ENCODE assay signal across 1 cellular context in the genomic region with DNA sequence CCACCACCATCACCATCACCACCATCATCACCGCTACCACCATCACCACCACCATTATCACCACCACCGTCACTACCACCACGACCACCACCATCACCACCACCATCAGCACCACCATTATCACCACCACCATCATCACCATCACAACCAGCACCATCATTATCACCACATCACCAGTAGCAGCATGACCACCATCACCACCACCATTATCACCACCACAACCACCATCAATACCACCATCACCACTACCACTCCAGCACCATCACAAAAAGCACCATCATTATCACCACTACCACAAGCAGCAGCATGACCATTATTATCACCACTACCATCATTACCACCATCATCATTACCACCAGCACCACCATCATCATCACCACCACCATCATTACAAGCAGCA.
TF ChIP-seq lines count a peak whose summit lies in the region.

No MANE protein-coding gene starts in this region.

TF ChIP-seq in HEK293, 187 proteins besides CTCF, POLR2A, EP300 and RAD21 (continued from another document and continues in another):
- TF ChIP-seq, protein P1, sequence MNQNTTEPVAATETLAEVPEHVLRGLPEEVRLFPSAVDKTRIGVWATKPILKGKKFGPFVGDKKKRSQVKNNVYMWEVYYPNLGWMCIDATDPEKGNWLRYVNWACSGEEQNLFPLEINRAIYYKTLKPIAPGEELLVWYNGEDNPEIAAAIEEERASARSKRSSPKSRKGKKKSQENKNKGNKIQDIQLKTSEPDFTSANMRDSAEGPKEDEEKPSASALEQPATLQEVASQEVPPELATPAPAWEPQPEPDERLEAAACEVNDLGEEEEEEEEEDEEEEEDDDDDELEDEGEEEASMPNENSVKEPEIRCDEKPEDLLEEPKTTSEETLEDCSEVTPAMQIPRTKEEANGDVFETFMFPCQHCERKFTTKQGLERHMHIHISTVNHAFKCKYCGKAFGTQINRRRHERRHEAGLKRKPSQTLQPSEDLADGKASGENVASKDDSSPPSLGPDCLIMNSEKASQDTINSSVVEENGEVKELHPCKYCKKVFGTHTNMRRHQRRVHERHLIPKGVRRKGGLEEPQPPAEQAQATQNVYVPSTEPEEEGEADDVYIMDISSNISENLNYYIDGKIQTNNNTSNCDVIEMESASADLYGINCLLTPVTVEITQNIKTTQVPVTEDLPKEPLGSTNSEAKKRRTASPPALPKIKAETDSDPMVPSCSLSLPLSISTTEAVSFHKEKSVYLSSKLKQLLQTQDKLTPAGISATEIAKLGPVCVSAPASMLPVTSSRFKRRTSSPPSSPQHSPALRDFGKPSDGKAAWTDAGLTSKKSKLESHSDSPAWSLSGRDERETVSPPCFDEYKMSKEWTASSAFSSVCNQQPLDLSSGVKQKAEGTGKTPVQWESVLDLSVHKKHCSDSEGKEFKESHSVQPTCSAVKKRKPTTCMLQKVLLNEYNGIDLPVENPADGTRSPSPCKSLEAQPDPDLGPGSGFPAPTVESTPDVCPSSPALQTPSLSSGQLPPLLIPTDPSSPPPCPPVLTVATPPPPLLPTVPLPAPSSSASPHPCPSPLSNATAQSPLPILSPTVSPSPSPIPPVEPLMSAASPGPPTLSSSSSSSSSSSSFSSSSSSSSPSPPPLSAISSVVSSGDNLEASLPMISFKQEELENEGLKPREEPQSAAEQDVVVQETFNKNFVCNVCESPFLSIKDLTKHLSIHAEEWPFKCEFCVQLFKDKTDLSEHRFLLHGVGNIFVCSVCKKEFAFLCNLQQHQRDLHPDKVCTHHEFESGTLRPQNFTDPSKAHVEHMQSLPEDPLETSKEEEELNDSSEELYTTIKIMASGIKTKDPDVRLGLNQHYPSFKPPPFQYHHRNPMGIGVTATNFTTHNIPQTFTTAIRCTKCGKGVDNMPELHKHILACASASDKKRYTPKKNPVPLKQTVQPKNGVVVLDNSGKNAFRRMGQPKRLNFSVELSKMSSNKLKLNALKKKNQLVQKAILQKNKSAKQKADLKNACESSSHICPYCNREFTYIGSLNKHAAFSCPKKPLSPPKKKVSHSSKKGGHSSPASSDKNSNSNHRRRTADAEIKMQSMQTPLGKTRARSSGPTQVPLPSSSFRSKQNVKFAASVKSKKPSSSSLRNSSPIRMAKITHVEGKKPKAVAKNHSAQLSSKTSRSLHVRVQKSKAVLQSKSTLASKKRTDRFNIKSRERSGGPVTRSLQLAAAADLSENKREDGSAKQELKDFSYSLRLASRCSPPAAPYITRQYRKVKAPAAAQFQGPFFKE (tag by site-specific recombination; IDR thresholded peaks at IDR 0.05; ENCODE audit: borderline replicate concordance): no peak
- TF ChIP-seq, protein P2, sequence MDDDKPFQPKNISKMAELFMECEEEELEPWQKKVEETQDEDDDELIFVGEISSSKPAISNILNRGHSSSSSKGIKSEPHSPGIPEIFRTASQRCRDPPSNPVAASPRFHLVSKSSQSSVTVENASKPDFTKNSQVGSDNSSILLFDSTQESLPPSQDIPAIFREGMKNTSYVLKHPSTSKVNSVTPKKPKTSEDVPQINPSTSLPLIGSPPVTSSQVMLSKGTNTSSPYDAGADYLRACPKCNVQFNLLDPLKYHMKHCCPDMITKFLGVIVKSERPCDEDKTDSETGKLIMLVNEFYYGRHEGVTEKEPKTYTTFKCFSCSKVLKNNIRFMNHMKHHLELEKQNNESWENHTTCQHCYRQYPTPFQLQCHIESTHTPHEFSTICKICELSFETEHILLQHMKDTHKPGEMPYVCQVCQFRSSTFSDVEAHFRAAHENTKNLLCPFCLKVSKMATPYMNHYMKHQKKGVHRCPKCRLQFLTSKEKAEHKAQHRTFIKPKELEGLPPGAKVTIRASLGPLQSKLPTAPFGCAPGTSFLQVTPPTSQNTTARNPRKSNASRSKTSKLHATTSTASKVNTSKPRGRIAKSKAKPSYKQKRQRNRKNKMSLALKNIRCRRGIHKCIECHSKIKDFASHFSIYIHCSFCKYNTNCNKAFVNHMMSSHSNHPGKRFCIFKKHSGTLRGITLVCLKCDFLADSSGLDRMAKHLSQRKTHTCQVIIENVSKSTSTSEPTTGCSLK (tag by site-specific recombination; IDR thresholded peaks at IDR 0.05): no peak; the same call in 1 of the 2 replicates
- TF ChIP-seq TCF7L2 (IDR thresholded peaks at IDR 0.05; ENCODE audit: borderline replicate concordance, low read depth, low read length) (no peak), SCRT2 (tag by site-specific recombination; IDR thresholded peaks at IDR 0.05) (no peak), MEIS1 (CRISPR knock-in tag; IDR thresholded peaks at IDR 0.05; ENCODE audit: borderline replicate concordance) (no peak), YY2 (tag by site-specific recombination; IDR thresholded peaks at IDR 0.05) (peak; percentile 50; the same call in 1 of the 2 replicates), ZNF274 (IDR thresholded peaks at IDR 0.05; ENCODE audit: low read length) (no peak), ZNF274 (tag by site-specific recombination; IDR thresholded peaks at IDR 0.05; ENCODE audit: borderline replicate concordance) (no peak; the same call in 1 of the 2 replicates), HOXC10 (CRISPR knock-in tag; IDR thresholded peaks at IDR 0.05) (no peak), ZNF2 (tag by site-specific recombination; IDR thresholded peaks at IDR 0.05) (no peak), ZNF133 (tag by site-specific recombination; IDR thresholded peaks at IDR 0.05) (peak; percentile 47; the same call in 1 of the 2 replicates), HOXA7 (CRISPR knock-in tag; IDR thresholded peaks at IDR 0.05; ENCODE audit: borderline replicate concordance) (no peak), ZNF24 (tag by site-specific recombination; IDR thresholded peaks at IDR 0.05) (no peak), ZNF221 (tag by site-specific recombination; IDR thresholded peaks at IDR 0.05; ENCODE audit: borderline replicate concordance) (no peak), ZNF548 (tag by site-specific recombination; IDR thresholded peaks at IDR 0.05) (no peak), KLF9 (tag by site-specific recombination; IDR thresholded peaks at IDR 0.05; ENCODE audit: low read depth) (no peak), ZNF174 (tag by site-specific recombination; IDR thresholded peaks at IDR 0.05) (no peak), KLF8 (tag by site-specific recombination; IDR thresholded peaks at IDR 0.05) (no peak), ZNF175 (tag by site-specific recombination; IDR thresholded peaks at IDR 0.05) (no peak), IKZF3 (tag by site-specific recombination; IDR thresholded peaks at IDR 0.05) (no peak), SALL2 (tag by site-specific recombination; IDR thresholded peaks at IDR 0.05; ENCODE audit: borderline replicate concordance) (0 out of 2 replicates have a peak, but pooled peaks have one; percentile 67), ZNF423 (tag by site-specific recombination; IDR thresholded peaks at IDR 0.05) (no peak), ZNF571 (tag by site-specific recombination; IDR thresholded peaks at IDR 0.05) (no peak), ZNF600 (tag by site-specific recombination; IDR thresholded peaks at IDR 0.05) (no peak), MYNN (tag by site-specific recombination; IDR thresholded peaks at IDR 0.05; ENCODE audit: borderline replicate concordance) (peak; percentile 26; the same call in 1 of the 2 replicates), ZNF624 (tag by site-specific recombination; IDR thresholded peaks at IDR 0.05) (no peak), ZNF555 (tag by site-specific recombination; conservative IDR thresholded peaks at IDR 0.05) (no peak), ZNF558 (tag by site-specific recombination; IDR thresholded peaks at IDR 0.05) (no peak)
- TF ChIP-seq, protein P3, sequence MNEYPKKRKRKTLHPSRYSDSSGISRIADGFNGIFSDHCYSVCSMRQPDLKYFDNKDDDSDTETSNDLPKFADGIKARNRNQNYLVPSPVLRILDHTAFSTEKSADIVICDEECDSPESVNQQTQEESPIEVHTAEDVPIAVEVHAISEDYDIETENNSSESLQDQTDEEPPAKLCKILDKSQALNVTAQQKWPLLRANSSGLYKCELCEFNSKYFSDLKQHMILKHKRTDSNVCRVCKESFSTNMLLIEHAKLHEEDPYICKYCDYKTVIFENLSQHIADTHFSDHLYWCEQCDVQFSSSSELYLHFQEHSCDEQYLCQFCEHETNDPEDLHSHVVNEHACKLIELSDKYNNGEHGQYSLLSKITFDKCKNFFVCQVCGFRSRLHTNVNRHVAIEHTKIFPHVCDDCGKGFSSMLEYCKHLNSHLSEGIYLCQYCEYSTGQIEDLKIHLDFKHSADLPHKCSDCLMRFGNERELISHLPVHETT (tag by site-specific recombination; IDR thresholded peaks at IDR 0.05): no peak
- TF ChIP-seq, protein P4, sequence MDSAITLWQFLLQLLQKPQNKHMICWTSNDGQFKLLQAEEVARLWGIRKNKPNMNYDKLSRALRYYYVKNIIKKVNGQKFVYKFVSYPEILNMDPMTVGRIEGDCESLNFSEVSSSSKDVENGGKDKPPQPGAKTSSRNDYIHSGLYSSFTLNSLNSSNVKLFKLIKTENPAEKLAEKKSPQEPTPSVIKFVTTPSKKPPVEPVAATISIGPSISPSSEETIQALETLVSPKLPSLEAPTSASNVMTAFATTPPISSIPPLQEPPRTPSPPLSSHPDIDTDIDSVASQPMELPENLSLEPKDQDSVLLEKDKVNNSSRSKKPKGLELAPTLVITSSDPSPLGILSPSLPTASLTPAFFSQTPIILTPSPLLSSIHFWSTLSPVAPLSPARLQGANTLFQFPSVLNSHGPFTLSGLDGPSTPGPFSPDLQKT (IDR thresholded peaks at IDR 0.05; ENCODE audit: borderline replicate concordance, low read depth, low read length): no peak
- TF ChIP-seq, protein P5, sequence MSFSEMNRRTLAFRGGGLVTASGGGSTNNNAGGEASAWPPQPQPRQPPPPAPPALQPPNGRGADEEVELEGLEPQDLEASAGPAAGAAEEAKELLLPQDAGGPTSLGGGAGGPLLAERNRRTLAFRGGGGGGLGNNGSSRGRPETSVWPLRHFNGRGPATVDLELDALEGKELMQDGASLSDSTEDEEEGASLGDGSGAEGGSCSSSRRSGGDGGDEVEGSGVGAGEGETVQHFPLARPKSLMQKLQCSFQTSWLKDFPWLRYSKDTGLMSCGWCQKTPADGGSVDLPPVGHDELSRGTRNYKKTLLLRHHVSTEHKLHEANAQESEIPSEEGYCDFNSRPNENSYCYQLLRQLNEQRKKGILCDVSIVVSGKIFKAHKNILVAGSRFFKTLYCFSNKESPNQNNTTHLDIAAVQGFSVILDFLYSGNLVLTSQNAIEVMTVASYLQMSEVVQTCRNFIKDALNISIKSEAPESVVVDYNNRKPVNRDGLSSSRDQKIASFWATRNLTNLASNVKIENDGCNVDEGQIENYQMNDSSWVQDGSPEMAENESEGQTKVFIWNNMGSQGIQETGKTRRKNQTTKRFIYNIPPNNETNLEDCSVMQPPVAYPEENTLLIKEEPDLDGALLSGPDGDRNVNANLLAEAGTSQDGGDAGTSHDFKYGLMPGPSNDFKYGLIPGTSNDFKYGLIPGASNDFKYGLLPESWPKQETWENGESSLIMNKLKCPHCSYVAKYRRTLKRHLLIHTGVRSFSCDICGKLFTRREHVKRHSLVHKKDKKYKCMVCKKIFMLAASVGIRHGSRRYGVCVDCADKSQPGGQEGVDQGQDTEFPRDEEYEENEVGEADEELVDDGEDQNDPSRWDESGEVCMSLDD (tag by site-specific recombination; IDR thresholded peaks at IDR 0.05): no peak
- TF ChIP-seq, protein P6, sequence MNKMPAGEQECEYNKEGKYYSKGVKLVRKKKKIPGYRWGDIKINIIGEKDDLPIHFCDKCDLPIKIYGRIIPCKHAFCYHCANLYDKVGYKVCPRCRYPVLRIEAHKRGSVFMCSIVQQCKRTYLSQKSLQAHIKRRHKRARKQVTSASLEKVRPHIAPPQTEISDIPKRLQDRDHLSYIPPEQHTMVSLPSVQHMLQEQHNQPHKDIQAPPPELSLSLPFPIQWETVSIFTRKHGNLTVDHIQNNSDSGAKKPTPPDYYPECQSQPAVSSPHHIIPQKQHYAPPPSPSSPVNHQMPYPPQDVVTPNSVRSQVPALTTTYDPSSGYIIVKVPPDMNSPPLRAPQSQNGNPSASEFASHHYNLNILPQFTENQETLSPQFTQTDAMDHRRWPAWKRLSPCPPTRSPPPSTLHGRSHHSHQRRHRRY (tag by site-specific recombination; IDR thresholded peaks at IDR 0.05): no peak; the same call in 1 of the 2 replicates
- TF ChIP-seq, protein P7, sequence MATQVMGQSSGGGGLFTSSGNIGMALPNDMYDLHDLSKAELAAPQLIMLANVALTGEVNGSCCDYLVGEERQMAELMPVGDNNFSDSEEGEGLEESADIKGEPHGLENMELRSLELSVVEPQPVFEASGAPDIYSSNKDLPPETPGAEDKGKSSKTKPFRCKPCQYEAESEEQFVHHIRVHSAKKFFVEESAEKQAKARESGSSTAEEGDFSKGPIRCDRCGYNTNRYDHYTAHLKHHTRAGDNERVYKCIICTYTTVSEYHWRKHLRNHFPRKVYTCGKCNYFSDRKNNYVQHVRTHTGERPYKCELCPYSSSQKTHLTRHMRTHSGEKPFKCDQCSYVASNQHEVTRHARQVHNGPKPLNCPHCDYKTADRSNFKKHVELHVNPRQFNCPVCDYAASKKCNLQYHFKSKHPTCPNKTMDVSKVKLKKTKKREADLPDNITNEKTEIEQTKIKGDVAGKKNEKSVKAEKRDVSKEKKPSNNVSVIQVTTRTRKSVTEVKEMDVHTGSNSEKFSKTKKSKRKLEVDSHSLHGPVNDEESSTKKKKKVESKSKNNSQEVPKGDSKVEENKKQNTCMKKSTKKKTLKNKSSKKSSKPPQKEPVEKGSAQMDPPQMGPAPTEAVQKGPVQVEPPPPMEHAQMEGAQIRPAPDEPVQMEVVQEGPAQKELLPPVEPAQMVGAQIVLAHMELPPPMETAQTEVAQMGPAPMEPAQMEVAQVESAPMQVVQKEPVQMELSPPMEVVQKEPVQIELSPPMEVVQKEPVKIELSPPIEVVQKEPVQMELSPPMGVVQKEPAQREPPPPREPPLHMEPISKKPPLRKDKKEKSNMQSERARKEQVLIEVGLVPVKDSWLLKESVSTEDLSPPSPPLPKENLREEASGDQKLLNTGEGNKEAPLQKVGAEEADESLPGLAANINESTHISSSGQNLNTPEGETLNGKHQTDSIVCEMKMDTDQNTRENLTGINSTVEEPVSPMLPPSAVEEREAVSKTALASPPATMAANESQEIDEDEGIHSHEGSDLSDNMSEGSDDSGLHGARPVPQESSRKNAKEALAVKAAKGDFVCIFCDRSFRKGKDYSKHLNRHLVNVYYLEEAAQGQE (tag by site-specific recombination; IDR thresholded peaks at IDR 0.05): no peak
- TF ChIP-seq, protein P8, sequence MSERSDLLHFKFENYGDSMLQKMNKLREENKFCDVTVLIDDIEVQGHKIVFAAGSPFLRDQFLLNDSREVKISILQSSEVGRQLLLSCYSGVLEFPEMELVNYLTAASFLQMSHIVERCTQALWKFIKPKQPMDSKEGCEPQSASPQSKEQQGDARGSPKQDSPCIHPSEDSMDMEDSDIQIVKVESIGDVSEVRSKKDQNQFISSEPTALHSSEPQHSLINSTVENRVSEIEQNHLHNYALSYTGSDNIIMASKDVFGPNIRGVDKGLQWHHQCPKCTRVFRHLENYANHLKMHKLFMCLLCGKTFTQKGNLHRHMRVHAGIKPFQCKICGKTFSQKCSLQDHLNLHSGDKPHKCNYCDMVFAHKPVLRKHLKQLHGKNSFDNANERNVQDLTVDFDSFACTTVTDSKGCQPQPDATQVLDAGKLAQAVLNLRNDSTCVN (tag by site-specific recombination; optimal IDR thresholded peaks at IDR 0.05): no peak
